ENCODE assay signal across 11 cellular contexts in the genomic region with DNA sequence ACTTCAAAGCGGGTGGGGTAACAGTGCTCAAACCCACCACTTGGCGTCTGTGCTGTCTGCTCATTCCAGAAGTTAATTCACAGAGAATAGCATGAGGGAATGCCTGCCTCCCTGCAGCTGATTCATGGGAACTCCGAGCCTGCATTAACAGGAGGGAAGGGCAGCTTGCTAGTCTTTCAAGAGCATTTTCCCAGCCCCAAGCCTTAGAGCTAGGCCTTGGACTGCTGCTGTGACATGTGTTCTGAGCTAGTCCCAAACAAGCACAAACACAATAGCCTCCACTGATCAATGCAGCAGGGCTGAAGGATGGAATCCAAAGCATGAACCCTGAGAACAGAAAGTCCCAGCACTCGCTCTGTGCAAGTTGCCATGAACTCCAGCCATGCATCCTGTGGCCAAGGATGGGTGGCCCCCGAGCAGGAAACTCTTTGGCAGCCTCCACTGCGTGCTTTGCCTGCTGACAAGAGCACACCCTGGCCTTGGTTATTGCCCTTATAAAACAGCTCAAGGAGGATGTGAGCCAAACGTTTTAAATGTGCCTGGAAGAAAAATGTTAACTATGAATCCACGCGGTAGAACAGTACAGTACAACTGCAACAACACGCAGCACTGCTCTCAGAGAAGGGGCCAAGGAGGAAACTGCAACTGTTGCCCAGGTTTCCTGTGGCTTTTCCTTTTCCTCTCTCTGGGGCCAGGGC.
DNase-seq lines count a peak whose midpoint lies in the region; FAIRE-seq and TF ChIP-seq lines count a peak whose summit lies in the region.
"Had no signal": no experiment of that assay in that cellular context is flagged by ENCODE, and none has a peak within 500 bp of the region (broad histone marks: within the 10 kb centered on the region; RNA-seq: fewer than 3 reads in every experiment).

No MANE protein-coding gene starts in this region.

- DNase-seq in H9 (peak; percentile 43), kidney tubule cell (ENCODE audit: low spot score) (peak; percentile 72), Calu3 (no peak), Karpas-422 (no peak), NCI-H774 (lab: John Stamatoyannopoulos, UW) (no peak)
- DNase-seq in activated naive CD8-positive, alpha-beta T cell treated with anti-CD3 and anti-CD28 coated beads for 36 hours = no peak
- DNase-seq: central memory CD4-positive, alpha-beta T cell; NCI-H345; stimulated activated naive CD4-positive, alpha-beta T cell treated with Interleukin-2 at 50 U/mL for 16 hours had no signal

- H3K18ac ChIP-seq in H9 (ENCODE audit: insufficient read length, low read depth, low read length) = no peak overlapping the region

- H2BK12ac ChIP-seq in H9 (ENCODE audit: insufficient read length, low read depth, low read length) = no peak overlapping the region

- H3K4me2 ChIP-seq in H9 (ENCODE audit: insufficient read depth, insufficient read length, low read length) (no peak overlapping the region), Karpas-422 (ENCODE audit: low read depth, low read length, poor library complexity, severe bottlenecking) (no peak overlapping the region)

- CTCF ChIA-PET in Calu3 (lab: Charles Lee) = no interaction called here

- H3K9me3 ChIP-seq in H9 (ENCODE audit: control insufficient read depth, low read depth, low read length) (no peaks in the 10 kb centered on the region), skeletal muscle tissue (ENCODE audit: control insufficient read depth in 3 of 3, low read length in 3 of 3) (no peaks in the 10 kb centered on the region), Karpas-422 (ENCODE audit: low read length) (no peaks in the 10 kb centered on the region)

- intact Hi-C loops in Calu3 (cut with micrococcal nuclease; ENCODE audit: unreplicated experiment) = no loop called here

- H4K8ac ChIP-seq in H9 (replicated peaks; ENCODE audit: insufficient read length, low read depth, low read length) = peak overlapping the region; percentile 75

- H3K14ac ChIP-seq in H9 (ENCODE audit: insufficient read depth, low read length) = no peak overlapping the region

- H3K4me1 Mint-ChIP-seq in H9 (peaks cover 18 to 21% of the 10 kb centered on the region in 2 experiments), Calu3 (ENCODE audit: low read depth, unreplicated experiment) (no peaks in the 10 kb centered on the region)
- no peaks in the 10 kb centered on the region for H3K4me1 Mint-ChIP-seq in activated naive CD8-positive, alpha-beta T cell treated with anti-CD3 and anti-CD28 coated beads for 36 hours

- H2BK15ac ChIP-seq in H9 (ENCODE audit: low read depth, low read length) = no peak overlapping the region

- H3K23me2 ChIP-seq in H9 (ENCODE audit: insufficient read length, low read depth, low read length, poor library complexity, severe bottlenecking) = no peaks in the 10 kb centered on the region

- H3K27me3 ChIP-seq in H9 (ENCODE audit: insufficient read depth, low read length) (no peaks in the 10 kb centered on the region), skeletal muscle tissue (ENCODE audit: control insufficient read depth in 3 of 3, insufficient read depth in 3 of 3, low read length in 3 of 3) (no peaks in the 10 kb centered on the region), Karpas-422 (ENCODE audit: low read length) (no peaks in the 10 kb centered on the region)

- H3K27me3 Mint-ChIP-seq in H9 (ENCODE audit: low read depth) (no peaks in the 10 kb centered on the region; the same call in 1 of the 2 replicates), Calu3 (ENCODE audit: unreplicated experiment) (peaks cover 25% of the 10 kb centered on the region)
- H3K27me3 Mint-ChIP-seq in activated naive CD8-positive, alpha-beta T cell treated with anti-CD3 and anti-CD28 coated beads for 36 hours = no peaks in the 10 kb centered on the region

- FAIRE-seq in colon (lab: Jason Lieb, UNC) = peak; percentile 43

- no TSS peak for BruUV-seq in Calu3 (replicated peaks; lab: Mats Ljungman, UMichigan)

- H3K27ac Mint-ChIP-seq in H9 (no peak overlapping the region; a peak in 1 of 7 replicates), Calu3 (ENCODE audit: unreplicated experiment) (no peak overlapping the region)
- H3K27ac Mint-ChIP-seq in activated naive CD8-positive, alpha-beta T cell treated with anti-CD3 and anti-CD28 coated beads for 36 hours = no peak overlapping the region

- H3K9me3 Mint-ChIP-seq in H9 (peaks cover 9 to 10% of the 10 kb centered on the region in 2 experiments), Calu3 (ENCODE audit: low read depth, unreplicated experiment) (peaks cover 4% of the 10 kb centered on the region)
- H3K9me3 Mint-ChIP-seq in activated naive CD8-positive, alpha-beta T cell treated with anti-CD3 and anti-CD28 coated beads for 36 hours = peaks cover 8% of the 10 kb centered on the region

- H4K91ac ChIP-seq in H9 (ENCODE audit: insufficient read length, low read depth, low read length) = no peak overlapping the region

- no peak overlapping the region for H2BK120ac ChIP-seq in H9 (ENCODE audit: low read depth, low read length, poor library complexity, severe bottlenecking)

- no peak overlapping the region for H2BK20ac ChIP-seq in H9 (ENCODE audit: low read depth, low read length, poor library complexity, severe bottlenecking)

- H3K27ac ChIP-seq in H9 (ENCODE audit: insufficient read length, low read depth, low read length) = no peak overlapping the region
- H3K27ac ChIP-seq in skeletal muscle tissue (ENCODE audit: low read depth, low read length) = peak overlapping the region; percentile 61
- no peak overlapping the region for H3K27ac ChIP-seq in Karpas-422 (ENCODE audit: low read length)

- no peak overlapping the region for H2AK5ac ChIP-seq in H9 (ENCODE audit: insufficient read length, low read length)

- H2AFZ ChIP-seq in H9 (ENCODE audit: low read length) (peak overlapping the region; percentile 12), Karpas-422 (ENCODE audit: low read length) (no peak overlapping the region)

- H3K56ac ChIP-seq in H9 (ENCODE audit: insufficient read length, low read depth, low read length) = no peak overlapping the region

- no peak overlapping the region for H3K4me3 Mint-ChIP-seq in H9
- no peak overlapping the region for H3K4me3 Mint-ChIP-seq in Calu3 (ENCODE audit: low read depth, unreplicated experiment)
- H3K4me3 Mint-ChIP-seq in activated naive CD8-positive, alpha-beta T cell treated with anti-CD3 and anti-CD28 coated beads for 36 hours = no peak overlapping the region

- H3K36me3 Mint-ChIP-seq in H9 (ENCODE audit: insufficient read depth in 1 of 3, low read depth in 3 of 3) = peaks cover 0 to 10% (median 2%) of the 10 kb centered on the region in 3 experiments; a peak in 3 of 7 replicates
- H3K36me3 Mint-ChIP-seq in Calu3 (ENCODE audit: insufficient read depth, unreplicated experiment) = no peaks in the 10 kb centered on the region
- H3K36me3 Mint-ChIP-seq in activated naive CD8-positive, alpha-beta T cell treated with anti-CD3 and anti-CD28 coated beads for 36 hours = no peaks in the 10 kb centered on the region

- H2BK5ac ChIP-seq in H9 (ENCODE audit: insufficient read length, low read length) = no peak overlapping the region

- H3K4me1 ChIP-seq in H9 (ENCODE audit: insufficient read depth, low read length) (peaks cover 2% of the 10 kb centered on the region; the same call in 1 of the 2 replicates), skeletal muscle tissue (ENCODE audit: control insufficient read depth in 3 of 3, insufficient read depth in 3 of 3, low read length in 3 of 3) (peaks cover 14 to 22% (median 15%) of the 10 kb centered on the region in 3 donors), Karpas-422 (ENCODE audit: low read length) (no peaks in the 10 kb centered on the region)

- no peak overlapping the region for H3K23ac ChIP-seq in H9 (ENCODE audit: insufficient read length, low read depth, low read length)

- H3K4ac ChIP-seq in H9 (ENCODE audit: low read depth, low read length) = no peak overlapping the region

- no peak overlapping the region for H3T11ph ChIP-seq in H9 (ENCODE audit: low read length)

- H3K4me3 ChIP-seq in skeletal muscle tissue (ENCODE audit: low read length in 3 of 3) (peak overlapping the region in 1 of 3 donors; percentile 1), Karpas-422 (ENCODE audit: low read length) (no peak overlapping the region)

- no peak overlapping the region for H4K5ac ChIP-seq in H9 (ENCODE audit: insufficient read length, low read depth, low read length)

- TF ChIP-seq CTCF in H9 (conservative IDR thresholded peaks at IDR 0.05) (0 out of 3 replicates have a peak, but pooled peaks have one; percentile 22), Calu3 (IDR thresholded peaks at IDR 0.05; ENCODE audit: unreplicated experiment) (no peak)

- no peaks in the 10 kb centered on the region for H3K9me2 ChIP-seq in Karpas-422 (replicated peaks; ENCODE audit: insufficient read depth, low read length)

- no peaks in the 10 kb centered on the region for H3K36me3 ChIP-seq in skeletal muscle tissue (ENCODE audit: control insufficient read depth in 3 of 3, insufficient read depth in 3 of 3, low read length in 3 of 3)
- H3K36me3 ChIP-seq in Karpas-422 (ENCODE audit: insufficient read depth, low read length) = no peaks in the 10 kb centered on the region

- H3K79me1 ChIP-seq in H9 (ENCODE audit: insufficient read depth, low read depth, low read length, poor library complexity, severe bottlenecking) = no peaks in the 10 kb centered on the region

- H3K79me2 ChIP-seq in H9 (ENCODE audit: insufficient read depth, low read length) (no peaks in the 10 kb centered on the region), Karpas-422 (ENCODE audit: low read length) (no peaks in the 10 kb centered on the region)

- H3K9ac ChIP-seq in H9 (ENCODE audit: extremely low read depth, insufficient read length, low read length) (no peak overlapping the region), skeletal muscle tissue (ENCODE audit: low read depth in 1 of 3, low read length in 3 of 3) (peak overlapping the region in 2 of 3 donors; percentile 17 to 54), Karpas-422 (ENCODE audit: low read length) (no peak overlapping the region)

- no CpG with 5 or more reads among the region's 10 CpGs for WGBS in H9 (ENCODE audit: extremely low coverage, insufficient read length, low lambda C conversion rate)

- H4K20me1 ChIP-seq in H9 (ENCODE audit: control insufficient read depth, insufficient read depth, insufficient read length) (no peaks in the 10 kb centered on the region), Karpas-422 (ENCODE audit: insufficient read depth, low read depth, low read length) (no peaks in the 10 kb centered on the region)

Comparison
In these comparisons a context has a peak if more than half of its experiments do, and no peak if none do; other contexts are left out.
1. DNase-seq: peak in H9 (single experiment) and kidney tubule cell (single experiment); none in Calu3 (single experiment), Karpas-422 (single experiment), NCI-H774 (single experiment) and activated naive CD8-positive, alpha-beta T cell treated with anti-CD3 and anti-CD28 coated beads for 36 hours (single experiment).
2. H3K9ac ChIP-seq: peak in skeletal muscle tissue (2 of 3); none in H9 (single experiment) and Karpas-422 (single experiment).